8 cellular contexts compared by ENCODE assay signal in the genomic region with DNA sequence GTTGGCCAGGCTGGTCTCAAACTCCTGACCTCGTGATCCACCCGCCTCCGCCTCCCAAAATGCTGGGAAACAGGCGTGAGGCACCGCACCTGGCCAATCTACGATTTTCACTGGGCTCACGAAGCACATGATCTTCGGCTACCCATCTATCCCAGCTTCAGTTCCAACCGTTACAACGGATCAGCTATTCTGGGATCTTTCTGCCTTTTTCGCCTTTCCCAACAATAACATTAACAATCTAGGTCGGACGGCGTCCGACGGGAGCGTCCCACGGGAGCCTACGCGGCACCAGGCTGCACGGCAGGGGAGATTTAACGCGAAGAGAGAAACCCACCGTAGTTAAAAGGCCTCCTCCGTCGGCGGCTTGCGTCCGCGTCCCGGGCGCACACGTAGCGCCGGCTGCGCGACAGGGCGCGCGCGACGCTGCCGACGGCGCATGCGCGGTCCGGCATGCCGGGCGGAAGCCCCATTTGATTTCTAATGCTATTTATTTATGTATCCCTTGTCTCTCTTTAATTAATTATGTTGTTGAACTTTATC.
DNase-seq lines count a peak whose midpoint lies in the region; ATAC-seq and TF ChIP-seq lines count a peak whose summit lies in the region.

Gene MSL3B (minus strand): TSS at position 394 of the 540 bp plus-strand sequence.

- H3K9ac ChIP-seq in Loucy (ENCODE audit: low read depth, low read length, poor library complexity, severe bottlenecking) = peak within 1 kb of the TSS; percentile 73

- H3K4me2 ChIP-seq in Loucy (ENCODE audit: low read depth, low read length, poor library complexity, severe bottlenecking) = peak within 1 kb of the TSS; percentile 93

- DNase-seq in AG04449 (ENCODE audit: low read depth, low spot score) (no peak), GM19238 (ENCODE audit: insufficient read length, low spot score) (peak; percentile 68), coronary artery (ENCODE audit: low spot score) (no peak), lung microvascular endothelial cell (ENCODE audit: low read depth in 2 of 2) (peak; percentile 64 to 70), Kasumi-1 (lab: John Stamatoyannopoulos, UW) (no peak)
- peak; percentile 39 to 51 for DNase-seq in stimulated activated CD8-positive, alpha-beta memory T cell treated with anti-CD3 and anti-CD28 coated beads, Interleukin-2, amount 100 ng/mL, for 48 hours (ENCODE audit: low read depth in 2 of 2)

- CTCF ChIA-PET in AG04449 (lab: Yijun Ruan, JAX) = interaction anchor here (2.5 kb wide), 1 partner anchor 10 kb away, joined by 16 read pairs; no protein-coding TSS in a partner anchor

- H3F3A ChIP-seq in Loucy (ENCODE audit: low read depth) = no peaks in the 10 kb centered on the region

- TF ChIP-seq CTCF in AG04449 (IDR thresholded peaks at IDR 0.05; ENCODE audit: insufficient read depth, low read length, missing control alignments) (no peak), Loucy (conservative IDR thresholded peaks at IDR 0.05; ENCODE audit: low read length) (no peak), coronary artery (IDR thresholded peaks at IDR 0.05) (no peak)

- POLR2A ChIA-PET in AG04449 (lab: Yijun Ruan, JAX) = no interaction called here

- H2AFZ ChIP-seq in Loucy (ENCODE audit: low read length) = peak within 1 kb of the TSS; percentile 100

- H3K9me3 ChIP-seq in Loucy (ENCODE audit: insufficient read depth, low read depth, low read length) = no peaks in the 10 kb centered on the region

- H4K20me1 ChIP-seq in Loucy (ENCODE audit: insufficient read depth, low read length, poor library complexity, severe bottlenecking) = no peaks in the 10 kb centered on the region

- H3K79me2 ChIP-seq in Loucy (ENCODE audit: insufficient read depth, low read length) = peaks cover 4% of the 10 kb centered on the region; the same call in 1 of the 2 replicates

- no peaks in the 10 kb centered on the region for H3K36me3 ChIP-seq in Loucy (ENCODE audit: insufficient read depth, low read length)

- H3K27ac ChIP-seq in coronary artery = no peak within 1 kb of the TSS

- peak within 1 kb of the TSS; percentile 71 for H3K4me3 ChIP-seq in AG04449 (ENCODE audit: low read depth, low read length)
- H3K4me3 ChIP-seq in Loucy (ENCODE audit: low read length, poor library complexity, severe bottlenecking) = peak within 1 kb of the TSS; percentile 78
- peak within 1 kb of the TSS; percentile 68 for H3K4me3 ChIP-seq in coronary artery

- peak; percentile 76 to 79 for ATAC-seq in activated CD4-positive, CD25-positive, alpha-beta regulatory T cell treated with anti-CD3 and anti-CD28 coated beads, Interleukin-2, amount 50 U/mL, for 24 hours

- H3K27me3 ChIP-seq in Loucy (ENCODE audit: insufficient read depth, low read length, poor library complexity, severe bottlenecking) = peaks cover 43% of the 10 kb centered on the region

- H3K9me2 ChIP-seq in Loucy (replicated peaks; ENCODE audit: low read depth, low read length) = no peaks in the 10 kb centered on the region

- H3K4me1 ChIP-seq in Loucy (ENCODE audit: insufficient read depth, low read length, poor library complexity, severe bottlenecking) = peaks cover 6% of the 10 kb centered on the region

Comparison
In these comparisons a context has a peak if more than half of its experiments do, and no peak if none do; other contexts are left out.
1. DNase-seq: peak in GM19238 (single experiment), lung microvascular endothelial cell (2 of 2) and stimulated activated CD8-positive, alpha-beta memory T cell treated with anti-CD3 and anti-CD28 coated beads, Interleukin-2, amount 100 ng/mL, for 48 hours (2 of 2); none in AG04449 (single experiment), coronary artery (single experiment) and Kasumi-1 (0 of 2).
2. Peak in every context shown above with its lines, with median percentiles within 50 percentile points of each other: H3K4me3 ChIP-seq.